In genomic region chrX:53719666-53720065, GRCh38 we compare ENCODE assay signal across 8 cellular contexts. TPM values are rescaled to one million over a fixed set of nuclear protein-coding genes. Genes with fewer than 3 reads are reported as not detected.
DNase-seq lines count a peak whose midpoint lies in the region; ATAC-seq and TF ChIP-seq lines count a peak whose summit lies in the region.
"Not testable (repeated sequence)": the region's sequence is repeated elsewhere in the genome, so short reads cannot be mapped to it uniquely, and the experiment has no call there.

No MANE protein-coding gene starts in this region.

- POLR2A ChIA-PET in PC-3 (lab: Charles Lee; ENCODE audit: unreplicated experiment); activated CD4-positive, alpha-beta T cell treated with anti-CD3 and anti-CD28 coated beads, Interleukin-2, amount 10 ng/mL, durations not matched to agents 7 days and 5 days (lab: Charles Lee); activated CD8-positive, alpha-beta T cell treated with anti-CD3 and anti-CD28 coated beads for 36 hours (lab: Charles Lee): not testable (repeated sequence)

- H3K27ac Mint-ChIP-seq in activated CD4-positive, alpha-beta T cell treated with anti-CD3 and anti-CD28 coated beads, Interleukin-2, amount 10 ng/mL, durations not matched to agents 7 days and 5 days = peak overlapping the region; percentile 50
- H3K27ac Mint-ChIP-seq in activated CD8-positive, alpha-beta T cell treated with anti-CD3 and anti-CD28 coated beads for 36 hours = peak overlapping the region; percentile 82
- H3K27ac Mint-ChIP-seq in activated T-cell treated with anti-CD3 and anti-CD28 coated beads, Interleukin-2, amount 50 U/mL, for 72 hours = peak overlapping the region; percentile 52
- peak overlapping the region; percentile 30 for H3K27ac Mint-ChIP-seq in activated naive CD4-positive, alpha-beta T cell treated with anti-CD3 and anti-CD28 coated beads, Interleukin-2, amount 50 U/mL, for 24 hours
- H3K27ac Mint-ChIP-seq in activated naive CD8-positive, alpha-beta T cell treated with anti-CD3 and anti-CD28 coated beads, Interleukin-2, amount 50 U/mL, for 24 hours = peak overlapping the region; percentile 75
- peak overlapping the region; percentile 32 for H3K27ac Mint-ChIP-seq in stimulated activated effector memory CD8-positive, alpha-beta T cell treated with anti-CD3 and anti-CD28 coated beads, Interleukin-12 subunit alpha, Interleukin-12 subunit beta, amount 100 ng/mL, for 72 hours

- H3K4me1 ChIP-seq in PC-3 (ENCODE audit: insufficient read depth, low read length) = peaks cover 39% of the 10 kb centered on the region

- CTCF ChIA-PET in PC-3 (lab: Charles Lee); activated CD4-positive, alpha-beta T cell treated with anti-CD3 and anti-CD28 coated beads, Interleukin-2, amount 10 ng/mL, durations not matched to agents 7 days and 5 days (lab: Charles Lee); activated CD8-positive, alpha-beta T cell treated with anti-CD3 and anti-CD28 coated beads for 36 hours (lab: Charles Lee): not testable (repeated sequence)

- not testable (repeated sequence) for H3K79me2 ChIP-seq in PC-3 (ENCODE audit: low read length)

- intact Hi-C loops in PC-3 (cut with micrococcal nuclease); activated CD8-positive, alpha-beta T cell treated with anti-CD3 and anti-CD28 coated beads for 36 hours (cut with micrococcal nuclease): not testable (repeated sequence)

- H3K4me1 Mint-ChIP-seq in activated CD4-positive, alpha-beta T cell treated with anti-CD3 and anti-CD28 coated beads, Interleukin-2, amount 10 ng/mL, durations not matched to agents 7 days and 5 days = peaks cover 46% of the 10 kb centered on the region
- H3K4me1 Mint-ChIP-seq in activated CD8-positive, alpha-beta T cell treated with anti-CD3 and anti-CD28 coated beads for 36 hours (ENCODE audit: low read depth) = peaks cover 36% of the 10 kb centered on the region
- peaks cover 59% of the 10 kb centered on the region for H3K4me1 Mint-ChIP-seq in activated T-cell treated with anti-CD3 and anti-CD28 coated beads, Interleukin-2, amount 50 U/mL, for 72 hours (ENCODE audit: low read depth)
- H3K4me1 Mint-ChIP-seq in activated naive CD4-positive, alpha-beta T cell treated with anti-CD3 and anti-CD28 coated beads, Interleukin-2, amount 50 U/mL, for 24 hours = peaks cover 36% of the 10 kb centered on the region
- peaks cover 48% of the 10 kb centered on the region for H3K4me1 Mint-ChIP-seq in activated naive CD8-positive, alpha-beta T cell treated with anti-CD3 and anti-CD28 coated beads, Interleukin-2, amount 50 U/mL, for 24 hours
- H3K4me1 Mint-ChIP-seq in stimulated activated effector memory CD8-positive, alpha-beta T cell treated with anti-CD3 and anti-CD28 coated beads, Interleukin-12 subunit alpha, Interleukin-12 subunit beta, amount 100 ng/mL, for 72 hours = peaks cover 26% of the 10 kb centered on the region

- peak overlapping the region; percentile 30 for H3K4me3 ChIP-seq in GM06990 (replicated peaks; ENCODE audit: low read depth, low read length)
- not testable (repeated sequence) for H3K4me3 ChIP-seq in PC-3 (ENCODE audit: low read length)

- H3K4me2 ChIP-seq in PC-3 (ENCODE audit: low read length) = not testable (repeated sequence)

- not testable (repeated sequence) for DNase-seq in GM06990 (ENCODE audit: extremely low read depth, insufficient read length); PC-3; activated CD4-positive, alpha-beta T cell treated with anti-CD3 and anti-CD28 coated beads, Interleukin-2, amount 10 ng/mL, durations not matched to agents 7 days and 5 days; activated CD8-positive, alpha-beta T cell treated with anti-CD3 and anti-CD28 coated beads for 36 hours; activated naive CD8-positive, alpha-beta T cell treated with anti-CD3 and anti-CD28 coated beads, Interleukin-2, amount 50 U/mL, for 24 hours; stimulated activated effector memory CD8-positive, alpha-beta T cell treated with anti-CD3 and anti-CD28 coated beads, Interleukin-12 subunit alpha, Interleukin-12 subunit beta, amount 100 ng/mL, for 72 hours (ENCODE audit: low spot score in 2 of 2)
- DNase-seq in activated T-cell treated with anti-CD3 and anti-CD28 coated beads, Interleukin-2, amount 50 U/mL, for 72 hours = peak in 1 of 2 donors; percentile 15

- not testable (repeated sequence) for H3K9me2 ChIP-seq in PC-3 (replicated peaks; ENCODE audit: low read length)

- H3F3A ChIP-seq in PC-3 (ENCODE audit: low read length, unreplicated experiment) = not testable (repeated sequence)

- not testable (repeated sequence) for H3K9me3 Mint-ChIP-seq in activated CD4-positive, alpha-beta T cell treated with anti-CD3 and anti-CD28 coated beads, Interleukin-2, amount 10 ng/mL, durations not matched to agents 7 days and 5 days; activated CD8-positive, alpha-beta T cell treated with anti-CD3 and anti-CD28 coated beads for 36 hours; activated T-cell treated with anti-CD3 and anti-CD28 coated beads, Interleukin-2, amount 50 U/mL, for 72 hours; activated naive CD4-positive, alpha-beta T cell treated with anti-CD3 and anti-CD28 coated beads, Interleukin-2, amount 50 U/mL, for 24 hours; activated naive CD8-positive, alpha-beta T cell treated with anti-CD3 and anti-CD28 coated beads, Interleukin-2, amount 50 U/mL, for 24 hours; stimulated activated effector memory CD8-positive, alpha-beta T cell treated with anti-CD3 and anti-CD28 coated beads, Interleukin-12 subunit alpha, Interleukin-12 subunit beta, amount 100 ng/mL, for 72 hours

- H3K9ac ChIP-seq in PC-3 (ENCODE audit: low read length) = not testable (repeated sequence)

- H4K20me1 ChIP-seq in PC-3 (ENCODE audit: low read length) = not testable (repeated sequence)

- H3K36me3 Mint-ChIP-seq in activated CD4-positive, alpha-beta T cell treated with anti-CD3 and anti-CD28 coated beads, Interleukin-2, amount 10 ng/mL, durations not matched to agents 7 days and 5 days (ENCODE audit: low read depth); activated CD8-positive, alpha-beta T cell treated with anti-CD3 and anti-CD28 coated beads for 36 hours (ENCODE audit: low read depth); activated naive CD4-positive, alpha-beta T cell treated with anti-CD3 and anti-CD28 coated beads, Interleukin-2, amount 50 U/mL, for 24 hours; activated naive CD8-positive, alpha-beta T cell treated with anti-CD3 and anti-CD28 coated beads, Interleukin-2, amount 50 U/mL, for 24 hours (ENCODE audit: low read depth): not testable (repeated sequence)
- peaks cover 9 to 12% of the 10 kb centered on the region in 2 donors for H3K36me3 Mint-ChIP-seq in activated T-cell treated with anti-CD3 and anti-CD28 coated beads, Interleukin-2, amount 50 U/mL, for 72 hours (ENCODE audit: insufficient read depth in 2 of 2)
- H3K36me3 Mint-ChIP-seq in stimulated activated effector memory CD8-positive, alpha-beta T cell treated with anti-CD3 and anti-CD28 coated beads, Interleukin-12 subunit alpha, Interleukin-12 subunit beta, amount 100 ng/mL, for 72 hours = peaks cover 23% of the 10 kb centered on the region

- not testable (repeated sequence) for ATAC-seq in PC-3; activated CD8-positive, alpha-beta T cell treated with anti-CD3 and anti-CD28 coated beads for 36 hours; activated T-cell treated with anti-CD3 and anti-CD28 coated beads, Interleukin-2, amount 50 U/mL, for 72 hours (replicated peaks in 1 of 2); activated naive CD8-positive, alpha-beta T cell treated with anti-CD3 and anti-CD28 coated beads, Interleukin-2, amount 50 U/mL, for 24 hours; stimulated activated effector memory CD8-positive, alpha-beta T cell treated with anti-CD3 and anti-CD28 coated beads, Interleukin-12 subunit alpha, Interleukin-12 subunit beta, amount 100 ng/mL, for 72 hours

- H3K4me3 Mint-ChIP-seq in activated CD4-positive, alpha-beta T cell treated with anti-CD3 and anti-CD28 coated beads, Interleukin-2, amount 10 ng/mL, durations not matched to agents 7 days and 5 days = not testable (repeated sequence)
- H3K4me3 Mint-ChIP-seq in activated CD8-positive, alpha-beta T cell treated with anti-CD3 and anti-CD28 coated beads for 36 hours = peak overlapping the region; percentile 41
- peak overlapping the region; percentile 68 to 81 for H3K4me3 Mint-ChIP-seq in activated T-cell treated with anti-CD3 and anti-CD28 coated beads, Interleukin-2, amount 50 U/mL, for 72 hours
- H3K4me3 Mint-ChIP-seq in activated naive CD4-positive, alpha-beta T cell treated with anti-CD3 and anti-CD28 coated beads, Interleukin-2, amount 50 U/mL, for 24 hours = peak overlapping the region; percentile 26
- peak overlapping the region; percentile 67 for H3K4me3 Mint-ChIP-seq in activated naive CD8-positive, alpha-beta T cell treated with anti-CD3 and anti-CD28 coated beads, Interleukin-2, amount 50 U/mL, for 24 hours
- H3K4me3 Mint-ChIP-seq in stimulated activated effector memory CD8-positive, alpha-beta T cell treated with anti-CD3 and anti-CD28 coated beads, Interleukin-12 subunit alpha, Interleukin-12 subunit beta, amount 100 ng/mL, for 72 hours = peak overlapping the region; percentile 76

- TF ChIP-seq CTCF in GM06990 (IDR thresholded peaks at IDR 0.05; ENCODE audit: insufficient read depth, low read length, poor library complexity, severe bottlenecking); PC-3 (conservative IDR thresholded peaks at IDR 0.05; ENCODE audit: low read depth, low read length); activated CD8-positive, alpha-beta T cell treated with anti-CD3 and anti-CD28 coated beads for 36 hours (IDR thresholded peaks at IDR 0.05): not testable (repeated sequence)

- not testable (repeated sequence) for H3K36me3 ChIP-seq in GM06990 (ENCODE audit: control insufficient read depth, insufficient read depth, low read length); PC-3 (ENCODE audit: low read depth, low read length)

- H3K27ac ChIP-seq in PC-3 (ENCODE audit: low read length) = peak overlapping the region; percentile 40

- not testable (repeated sequence) for BruUV-seq in PC-3 (replicated peaks; lab: Mats Ljungman, UMichigan)

- not testable (repeated sequence) for H3K9me3 ChIP-seq in PC-3 (ENCODE audit: low read length)

- not testable (repeated sequence) for H3K27me3 ChIP-seq in GM06990 (replicated peaks; ENCODE audit: control insufficient read depth, insufficient read depth, low read length); PC-3 (ENCODE audit: low read length)

- not testable (repeated sequence) for H3K27me3 Mint-ChIP-seq in activated CD4-positive, alpha-beta T cell treated with anti-CD3 and anti-CD28 coated beads, Interleukin-2, amount 10 ng/mL, durations not matched to agents 7 days and 5 days; activated CD8-positive, alpha-beta T cell treated with anti-CD3 and anti-CD28 coated beads for 36 hours; activated T-cell treated with anti-CD3 and anti-CD28 coated beads, Interleukin-2, amount 50 U/mL, for 72 hours (ENCODE audit: low read depth); activated naive CD4-positive, alpha-beta T cell treated with anti-CD3 and anti-CD28 coated beads, Interleukin-2, amount 50 U/mL, for 24 hours; activated naive CD8-positive, alpha-beta T cell treated with anti-CD3 and anti-CD28 coated beads, Interleukin-2, amount 50 U/mL, for 24 hours

- H2AFZ ChIP-seq in PC-3 (ENCODE audit: low read length) = not testable (repeated sequence)

RNA-seq across cellular contexts. Expression of gene HUWE1, which starts 33.1 kb away (rescaled TPM):
- total RNA-seq in PC-3 (2014; rRNA removed) = 206 and 207 TPM in 2 replicates
- total RNA-seq in activated CD4-positive, alpha-beta T cell treated with anti-CD3 and anti-CD28 coated beads, Interleukin-2, amount 10 ng/mL, durations not matched to agents 7 days and 5 days = 100 to 1,000 TPM; 235 to 251 TPM
- total RNA-seq in activated CD8-positive, alpha-beta T cell treated with anti-CD3 and anti-CD28 coated beads for 36 hours = 100 to 1,000 TPM; 376 to 384 TPM
- total RNA-seq in activated T-cell treated with anti-CD3 and anti-CD28 coated beads, Interleukin-2, amount 50 U/mL, for 72 hours = 100 to 1,000 TPM; 608 to 684 TPM

Comparison
In these comparisons a context has a peak if more than half of its experiments do, and no peak if none do; other contexts are left out.
1. H3K27ac Mint-ChIP-seq: peak in every context shown above with its lines; median percentile 82 in activated CD8-positive, alpha-beta T cell treated with anti-CD3 and anti-CD28 coated beads for 36 hours; 75 in activated naive CD8-positive, alpha-beta T cell treated with anti-CD3 and anti-CD28 coated beads, Interleukin-2, amount 50 U/mL, for 24 hours; 52 in activated T-cell treated with anti-CD3 and anti-CD28 coated beads, Interleukin-2, amount 50 U/mL, for 72 hours; 50 in activated CD4-positive, alpha-beta T cell treated with anti-CD3 and anti-CD28 coated beads, Interleukin-2, amount 10 ng/mL, durations not matched to agents 7 days and 5 days; 32 in stimulated activated effector memory CD8-positive, alpha-beta T cell treated with anti-CD3 and anti-CD28 coated beads, Interleukin-12 subunit alpha, Interleukin-12 subunit beta, amount 100 ng/mL, for 72 hours; 30 in activated naive CD4-positive, alpha-beta T cell treated with anti-CD3 and anti-CD28 coated beads, Interleukin-2, amount 50 U/mL, for 24 hours.